Comparison of ENCODE assay signal across 15 cellular contexts in genomic region chr1:77536813-77537212, GRCh38.
DNase-seq lines count a peak whose midpoint lies in the region; ATAC-seq and TF ChIP-seq lines count a peak whose summit lies in the region.
"Had no signal": no experiment of that assay in that cellular context is flagged by ENCODE, and none has a peak within 500 bp of the region (broad histone marks: within the 10 kb centered on the region; RNA-seq: fewer than 3 reads in every experiment).

No MANE protein-coding gene starts in this region.

- H3K4me3 Mint-ChIP-seq in activated CD4-positive, alpha-beta T cell treated with anti-CD3 and anti-CD28 coated beads, Interleukin-2, amount 10 ng/mL, durations not matched to agents 24 days and 14 days = no peak overlapping the region
- H3K4me3 Mint-ChIP-seq: activated CD8-positive, alpha-beta T cell treated with anti-CD3 and anti-CD28 coated beads, Interleukin-2, amount 10 ng/mL, durations not matched to agents 7 days and 5 days; activated naive CD8-positive, alpha-beta T cell treated with anti-CD3 and anti-CD28 coated beads for 36 hours had no signal

- peak; percentile 98 for DNase-seq in HCEC 1CT
- DNase-seq in SW 1271 (lab: John Stamatoyannopoulos, UW) = peak; percentile 48 to 78
- DNase-seq in fibroblast of lung (ENCODE audit: low read depth in 2 of 2) = peak; percentile 96 to 98
- peak; percentile 95 for DNase-seq in stromal cell of bone marrow (ENCODE audit: low read depth)
- no peak for DNase-seq in stimulated activated naive CD8-positive, alpha-beta T cell treated with anti-CD3 and anti-CD28 coated beads, Interleukin-15, Interleukin-2, amounts not matched to agents 100 U/mL and 50 U/mL, for 24 hours
- no peak for DNase-seq in activated CD4-positive, alpha-beta T cell treated with anti-CD3 and anti-CD28 coated beads, Interleukin-2, amount 10 ng/mL, durations not matched to agents 24 days and 14 days
- no peak for DNase-seq in NCI-H1417 (lab: John Stamatoyannopoulos, UW)
- DNase-seq: activated CD8-positive, alpha-beta T cell treated with anti-CD3 and anti-CD28 coated beads, Interleukin-2, amount 10 ng/mL, durations not matched to agents 7 days and 5 days; activated naive CD8-positive, alpha-beta T cell treated with anti-CD3 and anti-CD28 coated beads for 36 hours; GOT3; NCI-H524 treated with DMSO at 0.1 percent for 48 hours had no signal

- H3K36me3 Mint-ChIP-seq in activated CD4-positive, alpha-beta T cell treated with anti-CD3 and anti-CD28 coated beads, Interleukin-2, amount 10 ng/mL, durations not matched to agents 24 days and 14 days (ENCODE audit: low read depth) = no peaks in the 10 kb centered on the region

- intact Hi-C loops in activated CD4-positive, alpha-beta T cell treated with anti-CD3 and anti-CD28 coated beads, Interleukin-2, amount 10 ng/mL, durations not matched to agents 24 days and 14 days (cut with micrococcal nuclease) = no loop called here

- no peak for ATAC-seq in stimulated activated naive CD8-positive, alpha-beta T cell treated with anti-CD3 and anti-CD28 coated beads, Interleukin-15, Interleukin-2, amounts not matched to agents 100 U/mL and 50 U/mL, for 24 hours
- ATAC-seq: activated CD8-positive, alpha-beta T cell treated with anti-CD3 and anti-CD28 coated beads, Interleukin-2, amount 10 ng/mL, durations not matched to agents 7 days and 5 days; left lobe of liver had no signal

- no peak for TF ChIP-seq CTCF in fibroblast of lung (conservative IDR thresholded peaks at IDR 0.05 in 1 of 2, IDR thresholded peaks at IDR 0.05 in 1 of 2; ENCODE audit: low read depth in 1 of 2, low read length in 2 of 2)

- H4K20me1 ChIP-seq in fibroblast of lung (ENCODE audit: control insufficient read depth, extremely low read depth, insufficient read depth, low read length) = no peaks in the 10 kb centered on the region

- no peak overlapping the region for H2AFZ ChIP-seq in fibroblast of lung (ENCODE audit: low read length)
- H2AFZ ChIP-seq: parathyroid adenoma had no signal

- H3K9me3 Mint-ChIP-seq in activated CD4-positive, alpha-beta T cell treated with anti-CD3 and anti-CD28 coated beads, Interleukin-2, amount 10 ng/mL, durations not matched to agents 24 days and 14 days = no peaks in the 10 kb centered on the region
- H3K9me3 Mint-ChIP-seq: activated naive CD8-positive, alpha-beta T cell treated with anti-CD3 and anti-CD28 coated beads for 36 hours had no signal

- no peak overlapping the region for H3K27ac Mint-ChIP-seq in activated CD4-positive, alpha-beta T cell treated with anti-CD3 and anti-CD28 coated beads, Interleukin-2, amount 10 ng/mL, durations not matched to agents 24 days and 14 days
- H3K27ac Mint-ChIP-seq: activated CD8-positive, alpha-beta T cell treated with anti-CD3 and anti-CD28 coated beads, Interleukin-2, amount 10 ng/mL, durations not matched to agents 7 days and 5 days; activated naive CD8-positive, alpha-beta T cell treated with anti-CD3 and anti-CD28 coated beads for 36 hours had no signal

- no peaks in the 10 kb centered on the region for H3K36me3 ChIP-seq in fibroblast of lung (ENCODE audit: control insufficient read depth, insufficient read depth, low read length)
- H3K36me3 ChIP-seq: esophagus muscularis mucosa, tibial nerve had no signal

- H3K9ac ChIP-seq in fibroblast of lung (ENCODE audit: insufficient read depth, low read length) = no peak overlapping the region
- H3K9ac ChIP-seq: parathyroid adenoma had no signal

- H3K79me2 ChIP-seq in fibroblast of lung (ENCODE audit: control insufficient read depth, insufficient read depth, low read length) = no peaks in the 10 kb centered on the region
- H3K79me2 ChIP-seq: parathyroid adenoma had no signal

- no peak overlapping the region for H3K4me2 ChIP-seq in fibroblast of lung (ENCODE audit: extremely low read depth, insufficient read depth, low read length)

- H3K27me3 ChIP-seq in fibroblast of lung (ENCODE audit: control insufficient read depth, insufficient read depth, low read length) = no peaks in the 10 kb centered on the region
- H3K27me3 ChIP-seq: esophagus muscularis mucosa, tibial nerve had no signal

- H3K27me3 Mint-ChIP-seq in activated CD4-positive, alpha-beta T cell treated with anti-CD3 and anti-CD28 coated beads, Interleukin-2, amount 10 ng/mL, durations not matched to agents 24 days and 14 days = no peaks in the 10 kb centered on the region
- H3K27me3 Mint-ChIP-seq: activated naive CD8-positive, alpha-beta T cell treated with anti-CD3 and anti-CD28 coated beads for 36 hours had no signal

- H3K27ac ChIP-seq in fibroblast of lung (ENCODE audit: insufficient read depth, low read length) = peak overlapping the region; percentile 79
- H3K27ac ChIP-seq: esophagus muscularis mucosa, parathyroid adenoma, tibial nerve had no signal

- H3K9me3 ChIP-seq in fibroblast of lung (ENCODE audit: control insufficient read depth, insufficient read depth, low read depth, low read length) = no peaks in the 10 kb centered on the region
- H3K9me3 ChIP-seq: esophagus muscularis mucosa, tibial nerve had no signal

- no peak overlapping the region for H3K4me3 ChIP-seq in fibroblast of lung (replicated peaks in 1 of 4; ENCODE audit: control extremely low read depth in 1 of 4, insufficient read depth in 1 of 4, low read depth in 3 of 4, low read length in 4 of 4)
- H3K4me3 ChIP-seq: esophagus muscularis mucosa, tibial nerve had no signal

- no peaks in the 10 kb centered on the region for H3K4me1 Mint-ChIP-seq in activated CD4-positive, alpha-beta T cell treated with anti-CD3 and anti-CD28 coated beads, Interleukin-2, amount 10 ng/mL, durations not matched to agents 24 days and 14 days

- H3K4me1 ChIP-seq in fibroblast of lung (ENCODE audit: control insufficient read depth, extremely low read depth, insufficient read depth, low read length) = peaks cover 31% of the 10 kb centered on the region
- H3K4me1 ChIP-seq: parathyroid adenoma had no signal

Comparison
In these comparisons a context has a peak if more than half of its experiments do, and no peak if none do; other contexts are left out.
1. DNase-seq: peak in HCEC 1CT (single experiment), SW 1271 (2 of 2), fibroblast of lung (2 of 2) and stromal cell of bone marrow (single experiment); none in stimulated activated naive CD8-positive, alpha-beta T cell treated with anti-CD3 and anti-CD28 coated beads, Interleukin-15, Interleukin-2, amounts not matched to agents 100 U/mL and 50 U/mL, for 24 hours (single experiment), activated CD4-positive, alpha-beta T cell treated with anti-CD3 and anti-CD28 coated beads, Interleukin-2, amount 10 ng/mL, durations not matched to agents 24 days and 14 days (single experiment) and NCI-H1417 (0 of 3).